18 cellular contexts compared by ENCODE assay signal in genomic region chr13:18951412-18951811, GRCh38.
"Had no signal": no experiment of that assay in that cellular context is flagged by ENCODE, and none has a peak within 500 bp of the region (broad histone marks: within the 10 kb centered on the region; RNA-seq: fewer than 3 reads in every experiment).

No MANE protein-coding gene starts in this region.

- ATAC-seq: left lung; lower lobe of right lung; natural killer cell treated with Interleukin-12 subunit alpha and Interleukin-12 subunit beta and Interleukin-15 and Interleukin-18, amount 100 ng/mL, for 72 hours; pancreas; right lobe of liver; stimulated activated naive B cell treated with anti-CD40 and anti-IgM and Interleukin-4, amounts not matched to agents 10 μg/mL and 1 μg/mL and 100 μg/mL, for 72 hours; stimulated activated naive CD8-positive, alpha-beta T cell treated with anti-CD3 and anti-CD28 coated beads, Interleukin-15, amount 100 ng/mL, for 72 hours had no signal

- DNase-seq: effector CD4-positive, alpha-beta T cell; endodermal cell; foreskin melanocyte; head of caudate nucleus; lower lobe of right lung; midbrain; nucleus accumbens; retina; right lobe of liver; stimulated activated CD4-positive, alpha-beta T cell treated with anti-CD3 and anti-CD28 coated beads, Interleukin-15, amount 100 ng/mL, for 24 hours; stimulated activated CD4-positive, alpha-beta T cell treated with anti-CD3 and anti-CD28 coated beads, Interleukin-1b, Interleukin-23, amount 100 ng/mL, for 48 hours; stimulated activated CD4-positive, alpha-beta T cell treated with anti-CD3 and anti-CD28 coated beads, Interleukin-4, amount 100 ng/mL, for 24 hours; stimulated activated naive B cell treated with anti-CD40 and anti-IgM and Interleukin-4, amounts not matched to agents 10 μg/mL and 1 μg/mL and 100 μg/mL, for 72 hours; stimulated activated naive CD8-positive, alpha-beta T cell treated with anti-CD3 and anti-CD28 coated beads, Interleukin-15, amount 100 ng/mL, for 72 hours; testis had no signal
